Comparison of ENCODE assay signal across 29 cellular contexts in the genomic region with DNA sequence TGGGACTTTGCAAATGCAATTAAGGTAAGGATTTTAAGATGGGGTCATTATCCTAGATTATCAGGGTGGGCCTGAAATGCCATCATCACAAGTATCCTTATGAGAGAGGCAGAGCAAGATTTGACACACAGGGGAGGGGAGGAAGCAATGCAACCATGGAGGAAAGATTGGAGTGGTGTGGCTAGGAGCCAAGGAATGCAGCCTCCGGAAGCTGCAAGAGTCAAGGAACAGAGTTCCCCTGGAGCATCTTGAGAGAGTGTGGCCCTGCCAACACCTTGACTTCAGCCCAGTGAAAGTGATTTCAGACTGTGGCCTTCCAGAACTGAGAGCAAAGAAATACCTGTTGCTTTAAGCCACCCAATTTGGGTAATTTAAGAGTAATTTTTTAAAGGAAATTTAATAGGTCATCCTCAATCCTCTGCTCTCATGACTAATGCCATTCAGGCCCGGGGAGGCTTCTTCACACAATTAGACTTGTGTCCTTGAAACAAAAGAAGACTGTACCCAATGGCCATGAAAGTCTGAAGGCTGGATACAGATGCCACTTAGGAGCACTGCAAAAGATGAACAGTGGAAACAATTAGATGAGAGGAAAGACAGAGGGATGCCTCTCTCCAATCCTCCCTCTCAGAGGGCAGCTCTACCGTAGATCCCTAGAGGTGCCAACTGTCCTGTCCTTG.
DNase-seq lines count a peak whose midpoint lies in the region; ATAC-seq and TF ChIP-seq lines count a peak whose summit lies in the region.
"Had no signal": no experiment of that assay in that cellular context is flagged by ENCODE, and none has a peak within 500 bp of the region (broad histone marks: within the 10 kb centered on the region; RNA-seq: fewer than 3 reads in every experiment).

No MANE protein-coding gene starts in this region.

- no peak overlapping the region for H3K4me3 ChIP-seq in PC-3 (ENCODE audit: low read length)
- H3K4me3 ChIP-seq: heart left ventricle, lung, mucosa of descending colon, ovary, spleen had no signal

- DNase-seq in AG08395 (ENCODE audit: low spot score) (peak; percentile 27), DMS79 (lab: John Stamatoyannopoulos, UW) (peak; percentile 17), PC-3 (peak; percentile 30), natural killer cell (no peak), hepatic stellate cell (ENCODE audit: low spot score) (no peak), erythroblast (lab: John Stamatoyannopoulos, UW) (no peak), NCI-H1092 treated with DMSO at 0.1 percent for 48 hours (lab: John Stamatoyannopoulos, UW) (no peak)
- DNase-seq: activated CD4-positive, alpha-beta T cell treated with anti-CD3 and anti-CD28 coated beads for 4 hours; activated naive CD4-positive, alpha-beta T cell treated with anti-CD3 and anti-CD28 coated beads, Interleukin-2, amount 10 ng/mL, durations not matched to agents 7 days and 5 days; activated T-cell treated with anti-CD3 and anti-CD28 coated beads, Interleukin-2, amount 50 U/mL, for 72 hours; amygdala; CD4-positive, CD25-positive, alpha-beta regulatory T cell; effector CD4-positive, alpha-beta T cell; heart left ventricle; kidney glomerular epithelial cell; mucosa of descending colon; NCI-H2029; NCI-H526 treated with DMSO at 0.1 percent for 48 hours; ovary; right cardiac atrium; spleen; stimulated activated CD4-positive, alpha-beta T cell treated with anti-CD3 and anti-CD28 coated beads, Interleukin-2, amount 100 ng/mL, for 48 hours; substantia nigra had no signal

- CTCF ChIA-PET in PC-3 (lab: Charles Lee), result no interaction called here

- H2AFZ ChIP-seq in PC-3 (ENCODE audit: low read length), result no peak overlapping the region

- H3K27ac ChIP-seq in PC-3 (ENCODE audit: low read length), result no peak overlapping the region
- H3K27ac ChIP-seq: heart left ventricle, ovary, RWPE1, spleen, VCaP had no signal

- H3K79me2 ChIP-seq in PC-3 (ENCODE audit: low read length), result no peaks in the 10 kb centered on the region

- H3K4me3 Mint-ChIP-seq in natural killer cell, result no peak overlapping the region
- H3K4me3 Mint-ChIP-seq: activated naive CD4-positive, alpha-beta T cell treated with anti-CD3 and anti-CD28 coated beads, Interleukin-2, amount 10 ng/mL, durations not matched to agents 7 days and 5 days; activated T-cell treated with anti-CD3 and anti-CD28 coated beads, Interleukin-2, amount 50 U/mL, for 72 hours; CD4-positive, CD25-positive, alpha-beta regulatory T cell; IgD-negative memory B cell had no signal

- H3K4me2 ChIP-seq in PC-3 (ENCODE audit: low read length), result no peak overlapping the region

- BruUV-seq in PC-3 (replicated peaks; lab: Mats Ljungman, UMichigan), result no TSS peak

- no peaks in the 10 kb centered on the region for H3K27me3 ChIP-seq in PC-3 (ENCODE audit: low read length)
- H3K27me3 ChIP-seq: heart left ventricle, ovary had no signal

- H3K27me3 Mint-ChIP-seq in natural killer cell (ENCODE audit: low read depth in 2 of 2), result no peaks in the 10 kb centered on the region
- H3K27me3 Mint-ChIP-seq: activated naive CD4-positive, alpha-beta T cell treated with anti-CD3 and anti-CD28 coated beads, Interleukin-2, amount 10 ng/mL, durations not matched to agents 7 days and 5 days; CD4-positive, CD25-positive, alpha-beta regulatory T cell had no signal

- TF ChIP-seq CTCF in PC-3 (conservative IDR thresholded peaks at IDR 0.05; ENCODE audit: low read depth, low read length), result no peak
- no peak for TF ChIP-seq CTCF in natural killer cell (IDR thresholded peaks at IDR 0.05)

- H3K9me2 ChIP-seq in PC-3 (replicated peaks; ENCODE audit: low read length), result no peaks in the 10 kb centered on the region

- peak overlapping the region; percentile 56 to 65 for H3K27ac Mint-ChIP-seq in natural killer cell
- H3K27ac Mint-ChIP-seq: activated naive CD4-positive, alpha-beta T cell treated with anti-CD3 and anti-CD28 coated beads, Interleukin-2, amount 10 ng/mL, durations not matched to agents 7 days and 5 days; activated T-cell treated with anti-CD3 and anti-CD28 coated beads, Interleukin-2, amount 50 U/mL, for 72 hours; IgD-negative memory B cell had no signal

- H3K9me3 ChIP-seq in PC-3 (ENCODE audit: low read length), result no peaks in the 10 kb centered on the region
- H3K9me3 ChIP-seq: heart left ventricle, mucosa of descending colon, ovary, spleen had no signal

- POLR2A ChIA-PET in PC-3 (lab: Charles Lee; ENCODE audit: unreplicated experiment), result no interaction called here

- ATAC-seq in PC-3, result peak; percentile 18; the same call in 1 of the 2 replicates
- no peak for ATAC-seq in natural killer cell
- no peak for ATAC-seq in GM21786 (IDR thresholded peaks at IDR 0.05; ENCODE audit: unreplicated experiment)
- ATAC-seq: activated T-cell treated with anti-CD3 and anti-CD28 coated beads, Interleukin-2, amount 50 U/mL, for 72 hours; heart left ventricle; mucosa of descending colon; right cardiac atrium; SK-N-SH treated with all-trans-retinoic acid at 6 μM for 48 hours had no signal

- peaks cover 71 to 79% of the 10 kb centered on the region in 2 donors for H3K4me1 Mint-ChIP-seq in natural killer cell

- no peaks in the 10 kb centered on the region for H3F3A ChIP-seq in PC-3 (ENCODE audit: low read length, unreplicated experiment)

- H3K9ac ChIP-seq in PC-3 (ENCODE audit: low read length), result no peak overlapping the region

- no peak for TF ChIP-seq POLR2A in erythroblast (IDR thresholded peaks at IDR 0.05; ENCODE audit: low read length)

- H3K36me3 ChIP-seq in PC-3 (ENCODE audit: low read depth, low read length), result no peaks in the 10 kb centered on the region
- H3K36me3 ChIP-seq: heart left ventricle, ovary, spleen had no signal

- no peaks in the 10 kb centered on the region for H3K4me1 ChIP-seq in PC-3 (ENCODE audit: insufficient read depth, low read length)

- peaks cover 0 to 4% of the 10 kb centered on the region in 2 donors for H3K9me3 Mint-ChIP-seq in natural killer cell
- H3K9me3 Mint-ChIP-seq: activated naive CD4-positive, alpha-beta T cell treated with anti-CD3 and anti-CD28 coated beads, Interleukin-2, amount 10 ng/mL, durations not matched to agents 7 days and 5 days; activated T-cell treated with anti-CD3 and anti-CD28 coated beads, Interleukin-2, amount 50 U/mL, for 72 hours had no signal

- no peaks in the 10 kb centered on the region for H3K36me3 Mint-ChIP-seq in natural killer cell
- H3K36me3 Mint-ChIP-seq: activated naive CD4-positive, alpha-beta T cell treated with anti-CD3 and anti-CD28 coated beads, Interleukin-2, amount 10 ng/mL, durations not matched to agents 7 days and 5 days; IgD-negative memory B cell had no signal

- intact Hi-C loops in PC-3 (cut with micrococcal nuclease) (no loop called here), natural killer cell (cut with micrococcal nuclease) (loop anchor here (2.0 kb wide), 1 partner anchor 25 kb away; no protein-coding TSS in a partner anchor)

- no peaks in the 10 kb centered on the region for H4K20me1 ChIP-seq in PC-3 (ENCODE audit: low read length)

Comparison
In these comparisons a context has a peak if more than half of its experiments do, and no peak if none do; other contexts are left out.
1. DNase-seq: peak in AG08395 (single experiment), DMS79 (single experiment) and PC-3 (single experiment); none in natural killer cell (single experiment), hepatic stellate cell (single experiment), erythroblast (0 of 2) and NCI-H1092 treated with DMSO at 0.1 percent for 48 hours (single experiment).